6 cellular contexts compared by ENCODE assay signal in the genomic region with DNA sequence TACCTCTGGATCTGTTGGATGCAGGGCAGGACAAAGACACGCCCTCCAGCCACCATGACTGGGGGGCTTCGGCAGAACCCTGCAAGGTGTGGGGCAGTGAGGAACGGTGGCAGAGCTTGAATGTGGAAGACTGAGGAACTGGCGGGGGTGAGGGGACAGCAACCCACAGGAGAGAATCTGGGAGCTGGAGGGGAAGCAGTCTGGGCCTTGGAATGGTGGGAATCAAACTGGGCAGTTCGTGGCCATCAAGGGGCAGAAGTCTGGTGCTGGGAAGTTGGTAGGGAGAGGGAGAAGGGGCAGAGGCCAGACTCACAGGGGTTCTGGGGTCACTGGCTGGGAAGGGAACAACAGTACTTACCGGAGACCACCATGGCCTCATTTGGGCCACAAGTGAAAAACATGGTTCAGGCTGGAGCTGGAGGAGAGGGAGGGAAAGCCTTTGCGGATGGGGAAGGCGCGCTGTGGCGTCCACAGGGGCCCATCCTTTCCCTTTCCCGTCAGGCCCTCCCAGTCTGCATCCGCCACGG. TPM values are rescaled to one million over a fixed set of nuclear protein-coding genes. Genes with fewer than 3 reads are reported as not detected.
DNase-seq lines count a peak whose midpoint lies in the region; ATAC-seq and TF ChIP-seq lines count a peak whose summit lies in the region.

No MANE protein-coding gene starts in this region.

- H3K79me2 ChIP-seq in Karpas-422 (ENCODE audit: low read length), result peaks cover 16% of the 10 kb centered on the region

- intact Hi-C loops in psoas muscle (cut with DNase I), result loop anchor here (2.0 to 10.0 kb wide), 6 partner anchors 40 to 343 kb away; a partner anchor contains a TSS
- intact Hi-C loops in posterior vena cava (cut with DNase I), result loop anchor here (5.0 to 10.0 kb wide), 3 partner anchors 40 to 673 kb away; no protein-coding TSS in a partner anchor

- no peak for TF ChIP-seq CTCF in coronary artery (IDR thresholded peaks at IDR 0.05)
- TF ChIP-seq CTCF in psoas muscle (IDR thresholded peaks at IDR 0.05), result no peak

- peak overlapping the region; percentile 83 for H3K9ac ChIP-seq in Karpas-422 (ENCODE audit: low read length)

- 11 to 13% (median 12%) methylated on average over 12 to 13 of the region's 13 CpGs for WGBS in psoas muscle, 3 donors

- ATAC-seq in psoas muscle (peak in 2 of 4 donors; percentile 7 to 13), GM18520 (IDR thresholded peaks at IDR 0.05; ENCODE audit: unreplicated experiment) (no peak)

- H4K20me1 ChIP-seq in Karpas-422 (ENCODE audit: insufficient read depth, low read depth, low read length), result no peaks in the 10 kb centered on the region

- peak overlapping the region; percentile 77 for H3K4me3 ChIP-seq in Karpas-422 (ENCODE audit: low read length)
- H3K4me3 ChIP-seq in coronary artery, result peak overlapping the region; percentile 93
- peak overlapping the region; percentile 92 for H3K4me3 ChIP-seq in psoas muscle

- DNase-seq in Karpas-422 (peak; percentile 44), coronary artery (ENCODE audit: low spot score) (peak; percentile 76), psoas muscle (no peak), NCI-H524 treated with DMSO at 0.1 percent for 48 hours (lab: John Stamatoyannopoulos, UW) (no peak), posterior vena cava (ENCODE audit: low spot score) (no peak)

- H3K4me1 ChIP-seq in Karpas-422 (ENCODE audit: low read length), result peaks cover 27% of the 10 kb centered on the region
- H3K4me1 ChIP-seq in psoas muscle, result peaks cover 19% of the 10 kb centered on the region

- no peaks in the 10 kb centered on the region for H3K9me2 ChIP-seq in Karpas-422 (replicated peaks; ENCODE audit: insufficient read depth, low read length)

- H2AFZ ChIP-seq in Karpas-422 (ENCODE audit: low read length), result peak overlapping the region; percentile 84; the same call in 1 of the 2 replicates

- H3K27ac ChIP-seq in Karpas-422 (ENCODE audit: low read length) (peak overlapping the region; percentile 40; the same call in 1 of the 2 replicates), coronary artery (peak overlapping the region; percentile 98 to 99), psoas muscle (peak overlapping the region; percentile 93)

- H3K4me2 ChIP-seq in Karpas-422 (ENCODE audit: low read depth, low read length, poor library complexity, severe bottlenecking), result peak overlapping the region; percentile 81

- peaks cover 24% of the 10 kb centered on the region for H3K36me3 ChIP-seq in Karpas-422 (ENCODE audit: insufficient read depth, low read length)
- peaks cover 0 to 47% of the 10 kb centered on the region in 2 donors for H3K36me3 ChIP-seq in psoas muscle (ENCODE audit: insufficient read depth in 1 of 2, low read depth in 1 of 2)

- H3K27me3 ChIP-seq in Karpas-422 (ENCODE audit: low read length) (no peaks in the 10 kb centered on the region), psoas muscle (ENCODE audit: insufficient read depth in 3 of 3, low read length in 2 of 3) (no peaks in the 10 kb centered on the region)

- no peaks in the 10 kb centered on the region for H3K9me3 ChIP-seq in Karpas-422 (ENCODE audit: low read length)
- H3K9me3 ChIP-seq in psoas muscle, result no peaks in the 10 kb centered on the region

RNA-seq across cellular contexts. Expression of a gene that starts 0.6 kb away (rescaled TPM):
- 58.2 and 103 TPM in 2 replicates for total RNA-seq in Karpas-422 (2014; rRNA removed; shearing (Covaris generic); ENCODE audit: low replicate concordance)
- total RNA-seq in psoas muscle (100 to 1,000 TPM; 113 to 182 (median 153) TPM), posterior vena cava (100 to 1,000 TPM; 150 to 167 TPM)
- polyA plus RNA-seq in psoas muscle, result 100 to 1,000 TPM; 181 to 224 (median 206) TPM

RNA-seq across cellular contexts. Expression of a gene that starts 2.5 kb away (rescaled TPM):
- total RNA-seq in Karpas-422 (2014; rRNA removed; shearing (Covaris generic); ENCODE audit: low replicate concordance), result 0.19 and 0.54 TPM in 2 replicates
- total RNA-seq in psoas muscle (10 to 100 TPM in 3 of 4 donors, 1 to 10 TPM in 1; 6.3 to 38.4 (median 23.9) TPM), posterior vena cava (10 to 100 TPM; 28.5 to 51.5 TPM)
- 100 to 1,000 TPM in 1 of 3 donors, 1 to 10 TPM in 2; 3.1 to 321 (median 3.2) TPM for polyA plus RNA-seq in psoas muscle

RNA-seq across cellular contexts. Expression of a gene that starts 21.7 kb away (rescaled TPM):
- total RNA-seq in Karpas-422 (2014; rRNA removed; shearing (Covaris generic); ENCODE audit: low replicate concordance), result 403 and 427 TPM in 2 replicates
- 100 to 1,000 TPM; 136 to 220 (median 201) TPM for total RNA-seq in psoas muscle
- 100 to 1,000 TPM; 175 to 487 (median 187) TPM for polyA plus RNA-seq in psoas muscle
- 100 to 1,000 TPM; 342 to 378 TPM for total RNA-seq in posterior vena cava

RNA-seq across cellular contexts. Expression of a gene that starts 24.8 kb away (rescaled TPM):
- total RNA-seq in Karpas-422 (2014; rRNA removed; shearing (Covaris generic); ENCODE audit: low replicate concordance), result 9.4 and 11.0 TPM in 2 replicates
- total RNA-seq in psoas muscle (10 to 100 TPM; 12.7 to 18.0 (median 15.4) TPM), posterior vena cava (10 to 100 TPM; 24.4 to 25.0 TPM)
- 10 to 100 TPM in 1 of 3 donors, 1 to 10 TPM in 2; 4.1 to 10.9 (median 6.5) TPM for polyA plus RNA-seq in psoas muscle

RNA-seq across cellular contexts. Expression of a gene that starts 51.1 kb away (rescaled TPM):
- total RNA-seq in Karpas-422 (2014; rRNA removed; shearing (Covaris generic); ENCODE audit: low replicate concordance), result 16.9 and 38.1 TPM in 2 replicates
- total RNA-seq in psoas muscle (1 to 10 TPM; 2.2 to 3.9 (median 2.6) TPM), posterior vena cava (10 to 100 TPM; 14.6 to 15.5 TPM)
- polyA plus RNA-seq in psoas muscle, result 1 to 10 TPM; 1.8 to 4.1 (median 1.8) TPM

Comparison
In these comparisons a context has a peak if more than half of its experiments do, and no peak if none do; other contexts are left out.
1. DNase-seq: peak in Karpas-422 (single experiment) and coronary artery (single experiment); none in psoas muscle (0 of 2), NCI-H524 treated with DMSO at 0.1 percent for 48 hours (single experiment) and posterior vena cava (single experiment).
2. H3K27ac ChIP-seq: peak in every context shown above with its lines; median percentile 98 in coronary artery; 93 in psoas muscle; 40 in Karpas-422.
3. Peak in every context shown above with its lines, with median percentiles within 50 percentile points of each other: H3K4me3 ChIP-seq.